In genomic region chr1:228108055-228108690, GRCh38 we compare ENCODE assay signal across 8 cellular contexts. TPM values are rescaled to one million over a fixed set of nuclear protein-coding genes. Genes with fewer than 3 reads are reported as not detected.
A peak's percentile ranks its signal among the peaks of the same experiment; 100 is the strongest.
DNase-seq lines count a peak whose midpoint lies in the region; ATAC-seq and TF ChIP-seq lines count a peak whose summit lies in the region.

No MANE protein-coding gene starts in this region.

- ATAC-seq in lower lobe of right lung, result no peak
- ATAC-seq in upper lobe of right lung, result no peak

- no peaks in the 10 kb centered on the region for H3K27me3 ChIP-seq in cardiac muscle cell
- no peaks in the 10 kb centered on the region for H3K27me3 ChIP-seq in adrenal gland
- H3K27me3 ChIP-seq in lower lobe of right lung (ENCODE audit: low read depth), result no peaks in the 10 kb centered on the region
- H3K27me3 ChIP-seq in upper lobe of right lung, result no peaks in the 10 kb centered on the region

- H3K4me1 ChIP-seq in cardiac muscle cell (ENCODE audit: low read depth) (no peaks in the 10 kb centered on the region), adrenal gland (replicated peaks in 1 of 2) (peaks cover 8 to 28% of the 10 kb centered on the region in 2 donors), lower lobe of right lung (peaks cover 31% of the 10 kb centered on the region), upper lobe of right lung (peaks cover 30% of the 10 kb centered on the region)

- intact Hi-C loops in cardiac septum (cut with DNase I) (loop anchor here (2.0 kb wide), 2 partner anchors 25 to 57 kb away; partner anchors contain the start of genes ARF1 and IBA57), adrenal gland (cut with DNase I) (no loop called here), lower lobe of right lung (cut with DNase I) (no loop called here), upper lobe of right lung (cut with DNase I) (no loop called here)

- no peak overlapping the region for H3K27ac ChIP-seq in cardiac muscle cell
- H3K27ac ChIP-seq in adrenal gland, result peak overlapping the region in 4 of 5 donors; percentile 81 to 94 (median 91)
- peak overlapping the region; percentile 92 for H3K27ac ChIP-seq in lower lobe of right lung
- H3K27ac ChIP-seq in upper lobe of right lung, result peak overlapping the region; percentile 86

- no peaks in the 10 kb centered on the region for H3K9me3 ChIP-seq in cardiac muscle cell (ENCODE audit: low read depth)
- H3K9me3 ChIP-seq in adrenal gland (replicated peaks in 1 of 3), result no peaks in the 10 kb centered on the region
- H3K9me3 ChIP-seq in lower lobe of right lung, result no peaks in the 10 kb centered on the region
- no peaks in the 10 kb centered on the region for H3K9me3 ChIP-seq in upper lobe of right lung

- peaks cover 2% of the 10 kb centered on the region for H3K36me3 ChIP-seq in cardiac muscle cell
- H3K36me3 ChIP-seq in adrenal gland (replicated peaks in 1 of 2), result peaks cover 0 to 23% of the 10 kb centered on the region in 2 donors
- H3K36me3 ChIP-seq in lower lobe of right lung, result peaks cover 23% of the 10 kb centered on the region
- H3K36me3 ChIP-seq in upper lobe of right lung, result peaks cover 21% of the 10 kb centered on the region

- TF ChIP-seq CTCF in cardiac muscle cell (IDR thresholded peaks at IDR 0.05; ENCODE audit: low read depth, low read length) (no peak), adrenal gland (IDR thresholded peaks at IDR 0.05) (no peak), lower lobe of right lung (IDR thresholded peaks at IDR 0.05) (no peak), upper lobe of right lung (IDR thresholded peaks at IDR 0.05) (no peak)

- peak in 1 of 2 donors; percentile 3 for TF ChIP-seq POLR2A in adrenal gland (IDR thresholded peaks at IDR 0.05)

- WGBS in adrenal gland, 4 donors, result 58 to 77% (median 64%) methylated on average over 9 to 11 of the region's 11 CpGs

- no peak for DNase-seq in cardiac muscle cell (ENCODE audit: low read depth in 1 of 2, low spot score in 1 of 2)
- no peak for DNase-seq in cardiac septum (ENCODE audit: low spot score)
- DNase-seq in adrenal gland, result peak in 1 of 7 donors; percentile 22
- peak; percentile 51 for DNase-seq in lower lobe of right lung
- DNase-seq in upper lobe of right lung, result no peak
- no peak for DNase-seq in NCI-H2196 treated with DMSO at 0.1 percent for 48 hours (lab: John Stamatoyannopoulos, UW; ENCODE audit: unreplicated experiment)
- no peak for DNase-seq in NCI-H748 (lab: John Stamatoyannopoulos, UW; ENCODE audit: unreplicated experiment)
- no peak for DNase-seq in central memory CD4-positive, alpha-beta T cell

- H3K4me3 ChIP-seq in cardiac muscle cell (peak overlapping the region; percentile 74), adrenal gland (peak overlapping the region in 2 of 4 donors; percentile 84 to 97), lower lobe of right lung (peak overlapping the region; percentile 78), upper lobe of right lung (peak overlapping the region; percentile 76)

RNA-seq across cellular contexts. Expression of gene MRPL55, which starts 0.9 kb away (rescaled TPM):
- total RNA-seq in cardiac muscle cell (106 and 139 TPM in 2 replicates), cardiac septum (39.7 TPM), adrenal gland (100 to 1,000 TPM in 2 of 8 donors, 10 to 100 TPM in 6; 56.4 to 120 (median 70.8) TPM), lower lobe of right lung (43.6 TPM), upper lobe of right lung (39.9 TPM)
- polyA plus RNA-seq in cardiac muscle cell (144 and 193 TPM in 2 replicates), adrenal gland (100 to 1,000 TPM in 2 of 3 donors, 10 to 100 TPM in 1; 25.1 to 309 (median 303) TPM)

RNA-seq across cellular contexts. Expression of gene C1orf35, which starts 5.0 kb away (rescaled TPM):
- total RNA-seq in cardiac muscle cell, result 27.7 and 43.7 TPM in 2 replicates
- 36.2 and 37.2 TPM in 2 replicates for polyA plus RNA-seq in cardiac muscle cell
- 8.9 TPM for total RNA-seq in cardiac septum
- 10 to 100 TPM in 6 of 8 donors, 1 to 10 TPM in 2; 8.0 to 24.8 (median 15.4) TPM for total RNA-seq in adrenal gland
- polyA plus RNA-seq in adrenal gland, result 10 to 100 TPM in 2 of 3 donors, 1 to 10 TPM in 1; 5.0 to 42.0 (median 36.0) TPM
- total RNA-seq in lower lobe of right lung, result 12.4 TPM
- 12.5 TPM for total RNA-seq in upper lobe of right lung

RNA-seq across cellular contexts. Expression of gene ARF1, which starts 25.7 kb away (rescaled TPM):
- total RNA-seq in cardiac muscle cell (421 and 499 TPM in 2 replicates), cardiac septum (332 TPM), adrenal gland (100 to 1,000 TPM; 345 to 611 (median 381) TPM), lower lobe of right lung (368 TPM), upper lobe of right lung (397 TPM)
- polyA plus RNA-seq in cardiac muscle cell (662 and 732 TPM in 2 replicates), adrenal gland (100 to 1,000 TPM; 274 to 510 (median 384) TPM)

RNA-seq across cellular contexts. Expression of gene GUK1, which starts 31.9 kb away (rescaled TPM):
- total RNA-seq in cardiac muscle cell (354 and 408 TPM in 2 replicates), cardiac septum (213 TPM), adrenal gland (100 to 1,000 TPM; 162 to 427 (median 236) TPM), lower lobe of right lung (192 TPM), upper lobe of right lung (203 TPM)
- polyA plus RNA-seq in cardiac muscle cell (394 and 450 TPM in 2 replicates), adrenal gland (100 to 1,000 TPM in 2 of 3 donors, 10 to 100 TPM in 1; 42.3 to 414 (median 388) TPM)

RNA-seq across cellular contexts. Expression of gene GJC2, which starts 41.6 kb away (rescaled TPM):
- 0.51 and 0.88 TPM in 2 replicates for total RNA-seq in cardiac muscle cell
- 0.10 and 0.13 TPM in 2 replicates for polyA plus RNA-seq in cardiac muscle cell
- total RNA-seq in cardiac septum, result 1.6 TPM
- 1 to 10 TPM in 7 of 8 donors, under 1 TPM in 1; 0.87 to 4.1 (median 1.3) TPM for total RNA-seq in adrenal gland
- polyA plus RNA-seq in adrenal gland, result 1 to 10 TPM in 2 of 3 donors, under 1 TPM in 1; 0.05 to 2.1 (median 1.8) TPM
- 6.0 TPM for total RNA-seq in lower lobe of right lung
- total RNA-seq in upper lobe of right lung, result 6.9 TPM
